1 cellular context compared by ENCODE assay signal in the genomic region with DNA sequence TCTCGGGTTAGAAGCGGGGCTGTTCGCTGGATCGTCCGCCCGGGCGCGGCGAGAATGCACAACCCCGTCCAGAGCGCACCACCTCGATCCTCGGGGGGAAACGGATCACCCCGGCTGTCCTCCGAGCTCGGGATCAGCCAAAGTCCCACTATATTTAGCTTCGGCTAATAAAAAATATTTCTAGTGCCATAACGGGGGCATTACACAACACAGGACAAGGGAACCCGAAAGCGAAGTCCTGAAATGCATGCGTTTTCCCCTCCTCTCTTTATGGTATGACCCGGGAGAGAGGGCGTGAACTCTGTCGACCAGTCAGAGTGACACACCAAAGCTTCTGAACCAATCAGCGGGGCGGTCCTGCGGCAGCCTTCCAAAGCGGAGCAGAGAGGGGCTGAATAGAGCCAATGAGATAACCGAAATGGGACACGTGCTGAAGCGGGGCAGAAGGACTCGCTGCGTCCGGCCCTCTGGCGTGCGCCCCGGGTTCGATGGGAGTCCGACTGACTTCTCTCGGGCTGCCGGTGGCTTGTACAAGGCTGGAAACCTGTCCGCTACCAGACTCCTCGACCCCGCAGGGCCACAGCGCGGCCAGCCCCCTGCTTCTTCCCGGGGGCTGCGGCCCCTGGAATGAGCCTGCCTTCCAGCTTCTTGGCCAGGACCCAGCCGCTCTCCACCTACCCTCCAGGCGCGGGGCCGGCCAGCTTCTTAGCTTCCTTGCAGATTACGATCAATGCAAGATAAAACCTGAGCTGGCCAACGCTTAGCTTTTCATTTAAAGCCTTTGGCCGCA.
TF ChIP-seq lines count a peak whose summit lies in the region.

A gene with protein sequence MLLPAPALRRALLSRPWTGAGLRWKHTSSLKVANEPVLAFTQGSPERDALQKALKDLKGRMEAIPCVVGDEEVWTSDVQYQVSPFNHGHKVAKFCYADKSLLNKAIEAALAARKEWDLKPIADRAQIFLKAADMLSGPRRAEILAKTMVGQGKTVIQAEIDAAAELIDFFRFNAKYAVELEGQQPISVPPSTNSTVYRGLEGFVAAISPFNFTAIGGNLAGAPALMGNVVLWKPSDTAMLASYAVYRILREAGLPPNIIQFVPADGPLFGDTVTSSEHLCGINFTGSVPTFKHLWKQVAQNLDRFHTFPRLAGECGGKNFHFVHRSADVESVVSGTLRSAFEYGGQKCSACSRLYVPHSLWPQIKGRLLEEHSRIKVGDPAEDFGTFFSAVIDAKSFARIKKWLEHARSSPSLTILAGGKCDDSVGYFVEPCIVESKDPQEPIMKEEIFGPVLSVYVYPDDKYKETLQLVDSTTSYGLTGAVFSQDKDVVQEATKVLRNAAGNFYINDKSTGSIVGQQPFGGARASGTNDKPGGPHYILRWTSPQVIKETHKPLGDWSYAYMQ (minus strand): TSS at position 33 of the 790 bp plus-strand sequence. CDS start 32 bp downstream, at position 1.

TF ChIP-seq in K562, 482 proteins besides CTCF, POLR2A, EP300 and RAD21 (continued from another document and continues in another):
- TF ChIP-seq DNMT1 (IDR thresholded peaks at IDR 0.05): no peak
- peak; percentile 99 for TF ChIP-seq L3MBTL2 (IDR thresholded peaks at IDR 0.05)
- no peak for TF ChIP-seq KLF1 (tag; IDR thresholded peaks at IDR 0.05)
- TF ChIP-seq FOXJ3 (CRISPR knock-in tag; IDR thresholded peaks at IDR 0.05): no peak
- TF ChIP-seq HDAC2 (IDR thresholded peaks at IDR 0.05): peak; percentile 87
- no peak for TF ChIP-seq HDAC3 (IDR thresholded peaks at IDR 0.05; ENCODE audit: borderline replicate concordance, partially characterized antibody)
- TF ChIP-seq, protein P1, sequence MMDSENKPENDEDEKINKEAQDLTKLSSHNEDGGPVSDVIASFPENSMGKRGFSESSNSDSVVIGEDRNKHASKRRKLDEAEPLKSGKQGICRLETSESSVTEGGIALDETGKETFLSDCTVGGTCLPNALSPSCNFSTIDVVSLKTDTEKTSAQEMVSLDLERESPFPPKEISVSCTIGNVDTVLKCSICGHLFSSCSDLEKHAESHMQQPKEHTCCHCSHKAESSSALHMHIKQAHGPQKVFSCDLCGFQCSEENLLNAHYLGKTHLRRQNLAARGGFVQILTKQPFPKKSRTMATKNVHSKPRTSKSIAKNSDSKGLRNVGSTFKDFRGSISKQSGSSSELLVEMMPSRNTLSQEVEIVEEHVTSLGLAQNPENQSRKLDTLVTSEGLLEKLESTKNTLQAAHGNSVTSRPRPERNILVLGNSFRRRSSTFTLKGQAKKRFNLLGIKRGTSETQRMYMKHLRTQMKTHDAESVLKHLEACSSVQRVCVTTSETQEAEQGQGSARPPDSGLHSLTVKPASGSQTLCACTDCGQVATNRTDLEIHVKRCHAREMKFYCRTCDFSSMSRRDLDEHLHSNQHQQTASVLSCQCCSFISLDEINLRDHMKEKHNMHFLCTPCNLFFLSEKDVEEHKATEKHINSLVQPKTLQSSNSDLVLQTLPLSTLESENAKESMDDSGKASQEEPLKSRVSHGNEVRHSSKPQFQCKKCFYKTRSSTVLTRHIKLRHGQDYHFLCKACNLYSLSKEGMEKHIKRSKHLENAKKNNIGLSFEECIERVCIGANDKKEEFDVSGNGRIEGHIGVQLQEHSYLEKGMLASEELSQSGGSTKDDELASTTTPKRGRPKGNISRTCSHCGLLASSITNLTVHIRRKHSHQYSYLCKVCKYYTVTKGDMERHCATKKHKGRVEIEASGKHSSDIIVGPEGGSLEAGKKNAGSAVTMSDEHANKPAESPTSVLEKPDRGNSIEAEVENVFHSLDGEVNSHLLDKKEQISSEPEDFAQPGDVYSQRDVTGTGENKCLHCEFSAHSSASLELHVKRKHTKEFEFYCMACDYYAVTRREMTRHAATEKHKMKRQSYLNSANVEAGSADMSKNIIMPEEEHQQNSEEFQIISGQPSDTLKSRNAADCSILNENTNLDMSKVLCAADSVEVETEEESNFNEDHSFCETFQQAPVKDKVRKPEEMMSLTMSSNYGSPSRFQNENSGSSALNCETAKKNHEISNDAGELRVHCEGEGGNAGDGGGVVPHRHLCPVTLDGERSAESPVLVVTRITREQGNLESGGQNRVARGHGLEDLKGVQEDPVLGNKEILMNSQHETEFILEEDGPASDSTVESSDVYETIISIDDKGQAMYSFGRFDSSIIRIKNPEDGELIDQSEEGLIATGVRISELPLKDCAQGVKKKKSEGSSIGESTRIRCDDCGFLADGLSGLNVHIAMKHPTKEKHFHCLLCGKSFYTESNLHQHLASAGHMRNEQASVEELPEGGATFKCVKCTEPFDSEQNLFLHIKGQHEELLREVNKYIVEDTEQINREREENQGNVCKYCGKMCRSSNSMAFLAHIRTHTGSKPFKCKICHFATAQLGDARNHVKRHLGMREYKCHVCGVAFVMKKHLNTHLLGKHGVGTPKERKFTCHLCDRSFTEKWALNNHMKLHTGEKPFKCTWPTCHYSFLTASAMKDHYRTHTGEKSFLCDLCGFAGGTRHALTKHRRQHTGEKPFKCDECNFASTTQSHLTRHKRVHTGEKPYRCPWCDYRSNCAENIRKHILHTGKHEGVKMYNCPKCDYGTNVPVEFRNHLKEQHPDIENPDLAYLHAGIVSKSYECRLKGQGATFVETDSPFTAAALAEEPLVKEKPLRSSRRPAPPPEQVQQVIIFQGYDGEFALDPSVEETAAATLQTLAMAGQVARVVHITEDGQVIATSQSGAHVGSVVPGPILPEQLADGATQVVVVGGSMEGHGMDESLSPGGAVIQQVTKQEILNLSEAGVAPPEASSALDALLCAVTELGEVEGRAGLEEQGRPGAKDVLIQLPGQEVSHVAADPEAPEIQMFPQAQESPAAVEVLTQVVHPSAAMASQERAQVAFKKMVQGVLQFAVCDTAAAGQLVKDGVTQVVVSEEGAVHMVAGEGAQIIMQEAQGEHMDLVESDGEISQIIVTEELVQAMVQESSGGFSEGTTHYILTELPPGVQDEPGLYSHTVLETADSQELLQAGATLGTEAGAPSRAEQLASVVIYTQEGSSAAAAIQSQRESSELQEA (IDR thresholded peaks at IDR 0.05; ENCODE audit: low read depth): no peak
- peak in 1 of 2 experiments; percentile 100; a peak in 2 of 4 replicates for TF ChIP-seq NONO (IDR thresholded peaks at IDR 0.05; ENCODE audit: low read depth in 2 of 2, low read length in 1 of 2)
- TF ChIP-seq EZH2 (IDR thresholded peaks at IDR 0.05; ENCODE audit: borderline replicate concordance, low read depth, low read length): no peak
- TF ChIP-seq NEUROD1 (IDR thresholded peaks at IDR 0.05; ENCODE audit: borderline replicate concordance, low read depth, low read length, partially characterized antibody): no peak
- TF ChIP-seq, protein P2, sequence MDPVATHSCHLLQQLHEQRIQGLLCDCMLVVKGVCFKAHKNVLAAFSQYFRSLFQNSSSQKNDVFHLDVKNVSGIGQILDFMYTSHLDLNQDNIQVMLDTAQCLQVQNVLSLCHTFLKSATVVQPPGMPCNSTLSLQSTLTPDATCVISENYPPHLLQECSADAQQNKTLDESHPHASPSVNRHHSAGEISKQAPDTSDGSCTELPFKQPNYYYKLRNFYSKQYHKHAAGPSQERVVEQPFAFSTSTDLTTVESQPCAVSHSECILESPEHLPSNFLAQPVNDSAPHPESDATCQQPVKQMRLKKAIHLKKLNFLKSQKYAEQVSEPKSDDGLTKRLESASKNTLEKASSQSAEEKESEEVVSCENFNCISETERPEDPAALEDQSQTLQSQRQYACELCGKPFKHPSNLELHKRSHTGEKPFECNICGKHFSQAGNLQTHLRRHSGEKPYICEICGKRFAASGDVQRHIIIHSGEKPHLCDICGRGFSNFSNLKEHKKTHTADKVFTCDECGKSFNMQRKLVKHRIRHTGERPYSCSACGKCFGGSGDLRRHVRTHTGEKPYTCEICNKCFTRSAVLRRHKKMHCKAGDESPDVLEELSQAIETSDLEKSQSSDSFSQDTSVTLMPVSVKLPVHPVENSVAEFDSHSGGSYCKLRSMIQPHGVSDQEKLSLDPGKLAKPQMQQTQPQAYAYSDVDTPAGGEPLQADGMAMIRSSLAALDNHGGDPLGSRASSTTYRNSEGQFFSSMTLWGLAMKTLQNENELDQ (CRISPR knock-in tag; IDR thresholded peaks at IDR 0.05; ENCODE audit: borderline replicate concordance): no peak
- TF ChIP-seq TAF15 (IDR thresholded peaks at IDR 0.05; ENCODE audit: low read depth, low read length): no peak
- TF ChIP-seq, protein P3, sequence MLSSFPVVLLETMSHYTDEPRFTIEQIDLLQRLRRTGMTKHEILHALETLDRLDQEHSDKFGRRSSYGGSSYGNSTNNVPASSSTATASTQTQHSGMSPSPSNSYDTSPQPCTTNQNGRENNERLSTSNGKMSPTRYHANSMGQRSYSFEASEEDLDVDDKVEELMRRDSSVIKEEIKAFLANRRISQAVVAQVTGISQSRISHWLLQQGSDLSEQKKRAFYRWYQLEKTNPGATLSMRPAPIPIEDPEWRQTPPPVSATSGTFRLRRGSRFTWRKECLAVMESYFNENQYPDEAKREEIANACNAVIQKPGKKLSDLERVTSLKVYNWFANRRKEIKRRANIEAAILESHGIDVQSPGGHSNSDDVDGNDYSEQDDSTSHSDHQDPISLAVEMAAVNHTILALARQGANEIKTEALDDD (IDR thresholded peaks at IDR 0.05): 0 out of 2 replicates have a peak, but pooled peaks have one; percentile 27
- TF ChIP-seq CBX8 (IDR thresholded peaks at IDR 0.05; ENCODE audit: borderline replicate concordance, extremely low read depth, low read depth, low read length, poor library complexity, severe bottlenecking): no peak
- TF ChIP-seq POLR2G (IDR thresholded peaks at IDR 0.05; ENCODE audit: low read depth, low read length): peak; percentile 94
- no peak for TF ChIP-seq ZNF274 (IDR thresholded peaks at IDR 0.05; ENCODE audit: borderline replicate concordance, low read depth, low read length)
- TF ChIP-seq PML (IDR thresholded peaks at IDR 0.05; ENCODE audit: low read length): no peak; the same call in 1 of the 2 replicates
- no peak for TF ChIP-seq TAL1 (IDR thresholded peaks at IDR 0.05)
- no peak for TF ChIP-seq RBM22 (IDR thresholded peaks at IDR 0.05; ENCODE audit: low read depth, low read length, poor library complexity, severe bottlenecking)
- peak; percentile 18; the same call in 1 of the 2 replicates for TF ChIP-seq ZNF239 (CRISPR knock-in tag; IDR thresholded peaks at IDR 0.05)
- no peak for TF ChIP-seq OTX1 (CRISPR knock-in tag; IDR thresholded peaks at IDR 0.05)
- TF ChIP-seq, protein P4, sequence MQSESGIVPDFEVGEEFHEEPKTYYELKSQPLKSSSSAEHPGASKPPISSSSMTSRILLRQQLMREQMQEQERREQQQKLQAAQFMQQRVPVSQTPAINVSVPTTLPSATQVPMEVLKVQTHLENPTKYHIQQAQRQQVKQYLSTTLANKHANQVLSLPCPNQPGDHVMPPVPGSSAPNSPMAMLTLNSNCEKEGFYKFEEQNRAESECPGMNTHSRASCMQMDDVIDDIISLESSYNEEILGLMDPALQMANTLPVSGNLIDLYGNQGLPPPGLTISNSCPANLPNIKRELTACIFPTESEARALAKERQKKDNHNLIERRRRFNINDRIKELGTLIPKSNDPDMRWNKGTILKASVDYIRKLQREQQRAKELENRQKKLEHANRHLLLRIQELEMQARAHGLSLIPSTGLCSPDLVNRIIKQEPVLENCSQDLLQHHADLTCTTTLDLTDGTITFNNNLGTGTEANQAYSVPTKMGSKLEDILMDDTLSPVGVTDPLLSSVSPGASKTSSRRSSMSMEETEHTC (IDR thresholded peaks at IDR 0.05): no peak
- TF ChIP-seq, protein P5, sequence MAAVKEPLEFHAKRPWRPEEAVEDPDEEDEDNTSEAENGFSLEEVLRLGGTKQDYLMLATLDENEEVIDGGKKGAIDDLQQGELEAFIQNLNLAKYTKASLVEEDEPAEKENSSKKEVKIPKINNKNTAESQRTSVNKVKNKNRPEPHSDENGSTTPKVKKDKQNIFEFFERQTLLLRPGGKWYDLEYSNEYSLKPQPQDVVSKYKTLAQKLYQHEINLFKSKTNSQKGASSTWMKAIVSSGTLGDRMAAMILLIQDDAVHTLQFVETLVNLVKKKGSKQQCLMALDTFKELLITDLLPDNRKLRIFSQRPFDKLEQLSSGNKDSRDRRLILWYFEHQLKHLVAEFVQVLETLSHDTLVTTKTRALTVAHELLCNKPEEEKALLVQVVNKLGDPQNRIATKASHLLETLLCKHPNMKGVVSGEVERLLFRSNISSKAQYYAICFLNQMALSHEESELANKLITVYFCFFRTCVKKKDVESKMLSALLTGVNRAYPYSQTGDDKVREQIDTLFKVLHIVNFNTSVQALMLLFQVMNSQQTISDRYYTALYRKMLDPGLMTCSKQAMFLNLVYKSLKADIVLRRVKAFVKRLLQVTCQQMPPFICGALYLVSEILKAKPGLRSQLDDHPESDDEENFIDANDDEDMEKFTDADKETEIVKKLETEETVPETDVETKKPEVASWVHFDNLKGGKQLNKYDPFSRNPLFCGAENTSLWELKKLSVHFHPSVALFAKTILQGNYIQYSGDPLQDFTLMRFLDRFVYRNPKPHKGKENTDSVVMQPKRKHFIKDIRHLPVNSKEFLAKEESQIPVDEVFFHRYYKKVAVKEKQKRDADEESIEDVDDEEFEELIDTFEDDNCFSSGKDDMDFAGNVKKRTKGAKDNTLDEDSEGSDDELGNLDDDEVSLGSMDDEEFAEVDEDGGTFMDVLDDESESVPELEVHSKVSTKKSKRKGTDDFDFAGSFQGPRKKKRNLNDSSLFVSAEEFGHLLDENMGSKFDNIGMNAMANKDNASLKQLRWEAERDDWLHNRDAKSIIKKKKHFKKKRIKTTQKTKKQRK (IDR thresholded peaks at IDR 0.05; ENCODE audit: borderline replicate concordance, low read depth, low read length): no peak
- no peak for TF ChIP-seq SRSF3 (IDR thresholded peaks at IDR 0.05; ENCODE audit: insufficient read depth, low read length)
- TF ChIP-seq, protein P6, sequence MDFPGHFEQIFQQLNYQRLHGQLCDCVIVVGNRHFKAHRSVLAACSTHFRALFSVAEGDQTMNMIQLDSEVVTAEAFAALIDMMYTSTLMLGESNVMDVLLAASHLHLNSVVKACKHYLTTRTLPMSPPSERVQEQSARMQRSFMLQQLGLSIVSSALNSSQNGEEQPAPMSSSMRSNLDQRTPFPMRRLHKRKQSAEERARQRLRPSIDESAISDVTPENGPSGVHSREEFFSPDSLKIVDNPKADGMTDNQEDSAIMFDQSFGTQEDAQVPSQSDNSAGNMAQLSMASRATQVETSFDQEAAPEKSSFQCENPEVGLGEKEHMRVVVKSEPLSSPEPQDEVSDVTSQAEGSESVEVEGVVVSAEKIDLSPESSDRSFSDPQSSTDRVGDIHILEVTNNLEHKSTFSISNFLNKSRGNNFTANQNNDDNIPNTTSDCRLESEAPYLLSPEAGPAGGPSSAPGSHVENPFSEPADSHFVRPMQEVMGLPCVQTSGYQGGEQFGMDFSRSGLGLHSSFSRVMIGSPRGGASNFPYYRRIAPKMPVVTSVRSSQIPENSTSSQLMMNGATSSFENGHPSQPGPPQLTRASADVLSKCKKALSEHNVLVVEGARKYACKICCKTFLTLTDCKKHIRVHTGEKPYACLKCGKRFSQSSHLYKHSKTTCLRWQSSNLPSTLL (IDR thresholded peaks at IDR 0.05): no peak
- no peak for TF ChIP-seq ZNF431 (CRISPR knock-in tag; IDR thresholded peaks at IDR 0.05)
- TF ChIP-seq TFAM (CRISPR knock-in tag; conservative IDR thresholded peaks at IDR 0.05): no peak
- TF ChIP-seq ZNF134 (CRISPR knock-in tag; conservative IDR thresholded peaks at IDR 0.05): no peak
